Comparison of ENCODE assay signal across 21 cellular contexts in genomic region chr10:88542522-88542921, GRCh38. TPM values are rescaled to one million over a fixed set of nuclear protein-coding genes. Genes with fewer than 3 reads are reported as not detected.
DNase-seq lines count a peak whose midpoint lies in the region; ATAC-seq and TF ChIP-seq lines count a peak whose summit lies in the region.
"Had no signal": no experiment of that assay in that cellular context is flagged by ENCODE, and none has a peak within 500 bp of the region (broad histone marks: within the 10 kb centered on the region; RNA-seq: fewer than 3 reads in every experiment).

No MANE protein-coding gene starts in this region.

- TF ChIP-seq POLR2A in tibial nerve (IDR thresholded peaks at IDR 0.05) = no peak

- no peak overlapping the region for H4K8ac ChIP-seq in mesenchymal stem cell (ENCODE audit: low read length)
- H4K8ac ChIP-seq in H9 (replicated peaks; ENCODE audit: insufficient read length, low read depth, low read length) = no peak overlapping the region

- H3K4me2 ChIP-seq in mesenchymal stem cell (ENCODE audit: low read length, poor library complexity, severe bottlenecking) (no peak overlapping the region), H9 (ENCODE audit: insufficient read depth, insufficient read length, low read length) (no peak overlapping the region)
- H3K4me2 ChIP-seq: BLaER1 had no signal

- H3K4me1 ChIP-seq in mesenchymal stem cell (ENCODE audit: control insufficient read depth, insufficient read depth, low read depth, low read length) = no peaks in the 10 kb centered on the region
- H3K4me1 ChIP-seq in tibial nerve = peaks cover 0 to 69% (median 14%) of the 10 kb centered on the region in 4 donors
- no peaks in the 10 kb centered on the region for H3K4me1 ChIP-seq in H9 (ENCODE audit: insufficient read depth, low read length)
- H3K4me1 ChIP-seq: BLaER1 had no signal

- TF ChIP-seq CTCF in tibial nerve (IDR thresholded peaks at IDR 0.05) (no peak), H9 (conservative IDR thresholded peaks at IDR 0.05) (no peak)

- H3K18ac ChIP-seq in mesenchymal stem cell (ENCODE audit: low read depth in 1 of 2, low read length in 2 of 2) = no peak overlapping the region
- H3K18ac ChIP-seq in H9 (ENCODE audit: insufficient read length, low read depth, low read length) = no peak overlapping the region

- H3K23ac ChIP-seq in mesenchymal stem cell (ENCODE audit: low read length in 2 of 2) (no peak overlapping the region), H9 (ENCODE audit: insufficient read length, low read depth, low read length) (no peak overlapping the region)

- no peaks in the 10 kb centered on the region for H3K4me1 Mint-ChIP-seq in activated T-helper 17 cell treated with anti-CD3 and anti-CD28 coated beads, Interleukin-2, amount 50 U/mL, for 72 hours
- peaks cover 5 to 8% of the 10 kb centered on the region in 2 experiments for H3K4me1 Mint-ChIP-seq in H9

- no peak overlapping the region for H2AK5ac ChIP-seq in mesenchymal stem cell (ENCODE audit: low read length, severe bottlenecking)
- no peak overlapping the region for H2AK5ac ChIP-seq in H9 (ENCODE audit: insufficient read length, low read length)

- no peak overlapping the region for H3K4me3 Mint-ChIP-seq in activated T-helper 17 cell treated with anti-CD3 and anti-CD28 coated beads, Interleukin-2, amount 50 U/mL, for 72 hours
- H3K4me3 Mint-ChIP-seq in H9 = no peak overlapping the region
- H3K4me3 Mint-ChIP-seq: CD8-positive, alpha-beta T cell had no signal

- H3K9ac ChIP-seq in mesenchymal stem cell (ENCODE audit: low read length) = no peak overlapping the region
- no peak overlapping the region for H3K9ac ChIP-seq in H9 (ENCODE audit: extremely low read depth, insufficient read length, low read length)
- H3K9ac ChIP-seq: BLaER1 had no signal

- no peaks in the 10 kb centered on the region for H3K79me2 ChIP-seq in H9 (ENCODE audit: insufficient read depth, low read length)

- no peaks in the 10 kb centered on the region for H3K23me2 ChIP-seq in H9 (ENCODE audit: insufficient read length, low read depth, low read length, poor library complexity, severe bottlenecking)

- intact Hi-C loops in Right ventricle myocardium inferior (cut with DNase I) (loop anchor here (10.0 kb wide), 1 partner anchor 388 kb away; no protein-coding TSS in a partner anchor), left cardiac atrium (cut with DNase I) (no loop called here)

- H3K27me3 ChIP-seq in mesenchymal stem cell (ENCODE audit: control insufficient read depth in 1 of 2, insufficient read depth in 1 of 2, low read length in 2 of 2) = no peaks in the 10 kb centered on the region
- H3K27me3 ChIP-seq in tibial nerve = no peaks in the 10 kb centered on the region
- no peaks in the 10 kb centered on the region for H3K27me3 ChIP-seq in H9 (ENCODE audit: insufficient read depth, low read length)
- H3K27me3 ChIP-seq: BLaER1 had no signal

- H3K9me3 Mint-ChIP-seq in activated T-helper 17 cell treated with anti-CD3 and anti-CD28 coated beads, Interleukin-2, amount 50 U/mL, for 72 hours = no peaks in the 10 kb centered on the region
- H3K9me3 Mint-ChIP-seq in H9 = no peaks in the 10 kb centered on the region
- H3K9me3 Mint-ChIP-seq: CD8-positive, alpha-beta T cell had no signal

- no peak overlapping the region for H4K5ac ChIP-seq in H9 (ENCODE audit: insufficient read length, low read depth, low read length)

- no peak overlapping the region for H4K91ac ChIP-seq in mesenchymal stem cell (ENCODE audit: low read length)
- no peak overlapping the region for H4K91ac ChIP-seq in H9 (ENCODE audit: insufficient read length, low read depth, low read length)

- WGBS in mesenchymal stem cell = 77% methylated on average over 4 of the region's 4 CpGs
- 36 to 40% methylated on average over 4 of the region's 4 CpGs for WGBS in tibial nerve, 2 donors
- no CpG with 5 or more reads among the region's 4 CpGs for WGBS in H9 (ENCODE audit: extremely low coverage, insufficient read length, low lambda C conversion rate)

- H3K36me3 Mint-ChIP-seq in activated T-helper 17 cell treated with anti-CD3 and anti-CD28 coated beads, Interleukin-2, amount 50 U/mL, for 72 hours (ENCODE audit: low read depth) = no peaks in the 10 kb centered on the region
- no peaks in the 10 kb centered on the region; a peak in 1 of 7 replicates for H3K36me3 Mint-ChIP-seq in H9 (ENCODE audit: insufficient read depth in 1 of 3, low read depth in 3 of 3)
- H3K36me3 Mint-ChIP-seq: CD8-positive, alpha-beta T cell had no signal

- peak; percentile 31 for ATAC-seq in Right ventricle myocardium inferior
- ATAC-seq in left cardiac atrium = no peak
- no peak for ATAC-seq in activated T-helper 17 cell treated with anti-CD3 and anti-CD28 coated beads, Interleukin-2, amount 50 U/mL, for 72 hours (replicated peaks)
- ATAC-seq: CD8-positive, alpha-beta T cell had no signal

- no peaks in the 10 kb centered on the region for H3K36me3 ChIP-seq in mesenchymal stem cell (ENCODE audit: control insufficient read depth in 1 of 2, insufficient read depth in 2 of 2, low read depth in 1 of 2, low read length in 2 of 2)
- no peaks in the 10 kb centered on the region for H3K36me3 ChIP-seq in tibial nerve
- H3K36me3 ChIP-seq: BLaER1 had no signal

- H3K27ac ChIP-seq in mesenchymal stem cell (ENCODE audit: low read length, poor library complexity, severe bottlenecking) (no peak overlapping the region), tibial nerve (peak overlapping the region; percentile 29 to 91 (median 74)), H9 (ENCODE audit: insufficient read length, low read depth, low read length) (no peak overlapping the region)
- H3K27ac ChIP-seq: BLaER1 had no signal

- H2AFZ ChIP-seq in mesenchymal stem cell (ENCODE audit: low read depth, low read length) = no peak overlapping the region
- no peak overlapping the region for H2AFZ ChIP-seq in H9 (ENCODE audit: low read length)

- H3K4ac ChIP-seq in mesenchymal stem cell (ENCODE audit: low read depth in 1 of 2, low read length in 2 of 2) (no peak overlapping the region), H9 (ENCODE audit: low read depth, low read length) (no peak overlapping the region)

- H2BK15ac ChIP-seq in mesenchymal stem cell (ENCODE audit: low read depth, poor library complexity, severe bottlenecking) (no peak overlapping the region), H9 (ENCODE audit: low read depth, low read length) (no peak overlapping the region)

- H2BK12ac ChIP-seq in mesenchymal stem cell (ENCODE audit: low read length in 2 of 2) (no peak overlapping the region), H9 (ENCODE audit: insufficient read length, low read depth, low read length) (no peak overlapping the region)

- H3K27ac Mint-ChIP-seq in activated T-helper 17 cell treated with anti-CD3 and anti-CD28 coated beads, Interleukin-2, amount 50 U/mL, for 72 hours = no peak overlapping the region
- H3K27ac Mint-ChIP-seq in H9 = no peak overlapping the region
- H3K27ac Mint-ChIP-seq: CD8-positive, alpha-beta T cell had no signal

- H3T11ph ChIP-seq in H9 (ENCODE audit: low read length) = no peak overlapping the region

- H3K79me1 ChIP-seq in mesenchymal stem cell (replicated peaks; ENCODE audit: low read length, poor library complexity, severe bottlenecking) = no peaks in the 10 kb centered on the region
- H3K79me1 ChIP-seq in H9 (ENCODE audit: insufficient read depth, low read depth, low read length, poor library complexity, severe bottlenecking) = no peaks in the 10 kb centered on the region

- no peaks in the 10 kb centered on the region for H3K27me3 Mint-ChIP-seq in activated T-helper 17 cell treated with anti-CD3 and anti-CD28 coated beads, Interleukin-2, amount 50 U/mL, for 72 hours
- H3K27me3 Mint-ChIP-seq in H9 (ENCODE audit: low read depth) = no peaks in the 10 kb centered on the region

- no peak overlapping the region for H3K56ac ChIP-seq in H9 (ENCODE audit: insufficient read length, low read depth, low read length)

- no peak overlapping the region for H2BK120ac ChIP-seq in mesenchymal stem cell (ENCODE audit: low read depth, low read length)
- no peak overlapping the region for H2BK120ac ChIP-seq in H9 (ENCODE audit: low read depth, low read length, poor library complexity, severe bottlenecking)

- no peak overlapping the region for H3K4me3 ChIP-seq in mesenchymal stem cell (ENCODE audit: insufficient read depth in 1 of 2, low read depth in 1 of 2, low read length in 2 of 2)
- H3K4me3 ChIP-seq in tibial nerve = no peak overlapping the region
- H3K4me3 ChIP-seq: BLaER1 had no signal

- H4K20me1 ChIP-seq in H9 (ENCODE audit: control insufficient read depth, insufficient read depth, insufficient read length) = no peaks in the 10 kb centered on the region
- H4K20me1 ChIP-seq: BLaER1 had no signal

- H2BK5ac ChIP-seq in mesenchymal stem cell (ENCODE audit: low read depth, low read length, poor library complexity, severe bottlenecking) (no peak overlapping the region), H9 (ENCODE audit: insufficient read length, low read length) (no peak overlapping the region)

- no peaks in the 10 kb centered on the region for H3K9me3 ChIP-seq in mesenchymal stem cell (ENCODE audit: control insufficient read depth, low read length)
- no peaks in the 10 kb centered on the region for H3K9me3 ChIP-seq in tibial nerve
- H3K9me3 ChIP-seq in H9 (ENCODE audit: control insufficient read depth, low read depth, low read length) = no peaks in the 10 kb centered on the region
- H3K9me3 ChIP-seq: BLaER1 had no signal

- TF ChIP-seq EP300 in tibial nerve (IDR thresholded peaks at IDR 0.05) = no peak

- H3K14ac ChIP-seq in mesenchymal stem cell (ENCODE audit: low read length in 2 of 2) (no peak overlapping the region), H9 (ENCODE audit: insufficient read depth, low read length) (no peak overlapping the region)

- H2BK20ac ChIP-seq in H9 (ENCODE audit: low read depth, low read length, poor library complexity, severe bottlenecking) = no peak overlapping the region

- no peak for DNase-seq in Right ventricle myocardium inferior (ENCODE audit: missing footprints)
- no peak for DNase-seq in left cardiac atrium
- peak; percentile 51 for DNase-seq in amniotic epithelial cell (ENCODE audit: low read depth)
- peak; percentile 30 for DNase-seq in mesenchymal stem cell
- DNase-seq in tibial nerve (ENCODE audit: low spot score in 2 of 2) = no peak
- DNase-seq in SW480 (ENCODE audit: low spot score) = no peak
- DNase-seq in H9 = no peak
- DNase-seq: 8988T; CD8-positive, alpha-beta T cell; DMS79 treated with DMSO at 0.1 percent for 48 hours; H7; IMR-90; Karpas-422; NCI-H1105 treated with DMSO at 0.1 percent for 48 hours; NCI-H1694 treated with DMSO at 0.1 percent for 48 hours; NCI-H526 treated with DMSO at 0.1 percent for 48 hours; NK-92 treated with Interleukin-12 subunit alpha and Interleukin-12 subunit beta, amount 100 ng/mL, for 24 hours; RPMI8226 had no signal

RNA-seq across cellular contexts. Expression of gene RNLS, which starts 40.6 kb away (rescaled TPM):
- total RNA-seq in Right ventricle myocardium inferior = 20.6 TPM
- 10 to 100 TPM; 10.0 to 13.6 TPM for total RNA-seq in left cardiac atrium
- 6.3 TPM for polyA plus RNA-seq in mesenchymal stem cell (2013, experiment 1 of 2)
- 6.8 TPM for polyA plus RNA-seq in mesenchymal stem cell (2013, experiment 2 of 2)
- 10 to 100 TPM in 3 of 4 donors, 1 to 10 TPM in 1; 7.8 to 37.2 (median 26.2) TPM for total RNA-seq in tibial nerve
- 1 to 10 TPM; 2.1 to 2.4 TPM for total RNA-seq in activated T-helper 17 cell treated with anti-CD3 and anti-CD28 coated beads, Interleukin-2, amount 50 U/mL, for 72 hours
- 7.3 and 7.5 TPM in 2 replicates for total RNA-seq in H9 (2021)

RNA-seq across cellular contexts. Expression of gene LIPJ, which starts 44.0 kb away (rescaled TPM):
- not detected for total RNA-seq in Right ventricle myocardium inferior
- total RNA-seq in left cardiac atrium = not detected
- not detected for polyA plus RNA-seq in mesenchymal stem cell (2013, experiment 1 of 2)
- polyA plus RNA-seq in mesenchymal stem cell (2013, experiment 2 of 2) = not detected
- total RNA-seq in tibial nerve = under 1 TPM in 3 of 4 donors, not detected in 1; under 0.01 to 0.87 (median 0.42) TPM
- not detected for total RNA-seq in activated T-helper 17 cell treated with anti-CD3 and anti-CD28 coated beads, Interleukin-2, amount 50 U/mL, for 72 hours
- total RNA-seq in H9 (2021) = not detected in 2 replicates
- total RNA-seq: CD8-positive, alpha-beta T cell; H7; HT1080; IMR-90 had no signal
- polyA plus RNA-seq: IMR-90 had no signal

Comparison
In these comparisons a context has a peak if more than half of its experiments do, and no peak if none do; other contexts are left out.
1. DNase-seq: peak in amniotic epithelial cell (single experiment) and mesenchymal stem cell (single experiment); none in Right ventricle myocardium inferior (single experiment), left cardiac atrium (single experiment), tibial nerve (0 of 2), SW480 (single experiment) and H9 (single experiment).
2. H3K27ac ChIP-seq: peak in tibial nerve (4 of 4); none in mesenchymal stem cell (single experiment) and H9 (single experiment).